9 cellular contexts compared by ENCODE assay signal in the genomic region with DNA sequence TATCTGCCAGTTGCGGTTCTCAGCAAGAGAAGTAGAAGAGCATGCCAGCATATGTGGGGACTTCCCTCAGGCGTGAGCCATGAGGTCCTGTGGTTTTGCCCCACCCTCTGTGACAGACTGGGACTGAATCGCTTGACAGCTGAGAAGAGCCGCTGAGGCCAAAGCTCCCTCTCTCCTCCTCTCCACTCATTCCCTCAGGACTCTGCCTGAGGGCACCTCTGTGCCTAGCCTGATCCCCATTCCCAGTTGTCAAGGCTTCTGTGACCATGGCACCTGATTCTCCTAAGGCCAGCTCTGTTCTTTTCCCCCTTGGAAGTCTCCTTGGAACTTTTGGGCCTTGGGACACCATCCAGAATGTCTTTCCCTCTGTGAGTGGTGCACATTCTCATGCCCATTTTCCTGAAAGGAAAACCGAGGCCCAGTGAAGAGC. TPM values are rescaled to one million over a fixed set of nuclear protein-coding genes. Genes with fewer than 3 reads are reported as not detected.
DNase-seq lines count a peak whose midpoint lies in the region; ATAC-seq and TF ChIP-seq lines count a peak whose summit lies in the region.
"Had no signal": no experiment of that assay in that cellular context is flagged by ENCODE, and none has a peak within 500 bp of the region (broad histone marks: within the 10 kb centered on the region; RNA-seq: fewer than 3 reads in every experiment).

No MANE protein-coding gene starts in this region.

- H3K4me3 ChIP-seq in Karpas-422 (ENCODE audit: low read length), result no peak overlapping the region

- no peaks in the 10 kb centered on the region for H3K9me3 Mint-ChIP-seq in natural killer cell

- H3K27me3 ChIP-seq in Karpas-422 (ENCODE audit: low read length), result no peaks in the 10 kb centered on the region

- intact Hi-C loops in natural killer cell (cut with micrococcal nuclease), result no loop called here

- TF ChIP-seq CTCF in natural killer cell (IDR thresholded peaks at IDR 0.05), result no peak

- H3K79me2 ChIP-seq in Karpas-422 (ENCODE audit: low read length), result no peaks in the 10 kb centered on the region

- H3K36me3 ChIP-seq in Karpas-422 (ENCODE audit: insufficient read depth, low read length), result no peaks in the 10 kb centered on the region

- H3K27ac ChIP-seq in Karpas-422 (ENCODE audit: low read length), result no peak overlapping the region

- peak overlapping the region in 1 of 2 donors; percentile 59 for H3K27ac Mint-ChIP-seq in natural killer cell

- no peaks in the 10 kb centered on the region for H3K9me2 ChIP-seq in Karpas-422 (replicated peaks; ENCODE audit: insufficient read depth, low read length)

- H3K27me3 Mint-ChIP-seq in natural killer cell (ENCODE audit: low read depth in 2 of 2), result peaks cover 0 to 3% of the 10 kb centered on the region in 2 donors

- H2AFZ ChIP-seq in Karpas-422 (ENCODE audit: low read length), result no peak overlapping the region

- H3K4me1 Mint-ChIP-seq in natural killer cell, result peaks cover 14% of the 10 kb centered on the region in 2 donors

- in situ Hi-C loops in G401 (cut with HindIII; ENCODE audit: low sequenced_read_pairs), result no loop called here

- H4K20me1 ChIP-seq in Karpas-422 (ENCODE audit: insufficient read depth, low read depth, low read length), result no peaks in the 10 kb centered on the region

- H3K9ac ChIP-seq in Karpas-422 (ENCODE audit: low read length), result no peak overlapping the region

- H3K4me1 ChIP-seq in Karpas-422 (ENCODE audit: low read length), result no peaks in the 10 kb centered on the region

- H3K4me3 Mint-ChIP-seq in natural killer cell, result no peak overlapping the region

- no peak overlapping the region for H3K4me2 ChIP-seq in Karpas-422 (ENCODE audit: low read depth, low read length, poor library complexity, severe bottlenecking)

- DNase-seq in M059J (ENCODE audit: low read depth), result peak; percentile 68
- peak; percentile 2 for DNase-seq in activated T-helper 1 cell treated with Interleukin-2 at 50 U/mL for 16 hours (ENCODE audit: low read depth)
- no peak for DNase-seq in natural killer cell
- no peak for DNase-seq in Karpas-422
- no peak for DNase-seq in G401 (ENCODE audit: low spot score)
- no peak for DNase-seq in dermis blood vessel endothelial cell
- no peak for DNase-seq in COLO829 (ENCODE audit: low spot score)

- ATAC-seq in GM19025 (IDR thresholded peaks at IDR 0.05; ENCODE audit: low read depth, unreplicated experiment) (peak; percentile 75), natural killer cell (peak; percentile 58 to 89 (median 73))

- no peaks in the 10 kb centered on the region for H3K9me3 ChIP-seq in Karpas-422 (ENCODE audit: low read length)

- H3K36me3 Mint-ChIP-seq in natural killer cell, result no peaks in the 10 kb centered on the region

RNA-seq across cellular contexts. Expression of a gene that starts 27.0 kb away (rescaled TPM):
- total RNA-seq in M059J (2014; rRNA removed; shearing (Covaris generic)), result not detected in 2 replicates
- not detected for total RNA-seq in natural killer cell
- total RNA-seq in Karpas-422 (2014; rRNA removed; shearing (Covaris generic); ENCODE audit: low replicate concordance), result not detected in 2 replicates
- total RNA-seq in G401 (2014; rRNA removed; shearing (Covaris generic)), result 3.8 and 8.5 TPM in 2 replicates
- not detected in 2 replicates for total RNA-seq in dermis blood vessel endothelial cell

RNA-seq across cellular contexts. Expression of a gene that starts 30.2 kb away (rescaled TPM):
- total RNA-seq in M059J (2014; rRNA removed; shearing (Covaris generic)), result not detected in 2 replicates
- not detected for total RNA-seq in natural killer cell
- total RNA-seq in Karpas-422 (2014; rRNA removed; shearing (Covaris generic); ENCODE audit: low replicate concordance), result not detected in 2 replicates
- not detected in 2 replicates for total RNA-seq in G401 (2014; rRNA removed; shearing (Covaris generic))
- total RNA-seq in dermis blood vessel endothelial cell, result not detected in 2 replicates
- total RNA-seq: epithelial cell of proximal tubule had no signal

RNA-seq across cellular contexts. Expression of a gene that starts 56.4 kb away (rescaled TPM):
- 0.86 and 0.94 TPM in 2 replicates for total RNA-seq in M059J (2014; rRNA removed; shearing (Covaris generic))
- total RNA-seq in natural killer cell (under 1 TPM; 0.36 to 0.60 (median 0.45) TPM), dermis blood vessel endothelial cell (0.85 and 0.93 TPM in 2 replicates)
- 1.7 and 6.0 TPM in 2 replicates for total RNA-seq in Karpas-422 (2014; rRNA removed; shearing (Covaris generic); ENCODE audit: low replicate concordance)
- 0.20 and 0.43 TPM in 2 replicates for total RNA-seq in G401 (2014; rRNA removed; shearing (Covaris generic))

Comparison
In these comparisons a context has a peak if more than half of its experiments do, and no peak if none do; other contexts are left out.
1. DNase-seq: peak in M059J (single experiment) and activated T-helper 1 cell treated with Interleukin-2 at 50 U/mL for 16 hours (single experiment); none in natural killer cell (single experiment), Karpas-422 (single experiment), G401 (single experiment), dermis blood vessel endothelial cell (single experiment) and COLO829 (single experiment).